In the genomic region with DNA sequence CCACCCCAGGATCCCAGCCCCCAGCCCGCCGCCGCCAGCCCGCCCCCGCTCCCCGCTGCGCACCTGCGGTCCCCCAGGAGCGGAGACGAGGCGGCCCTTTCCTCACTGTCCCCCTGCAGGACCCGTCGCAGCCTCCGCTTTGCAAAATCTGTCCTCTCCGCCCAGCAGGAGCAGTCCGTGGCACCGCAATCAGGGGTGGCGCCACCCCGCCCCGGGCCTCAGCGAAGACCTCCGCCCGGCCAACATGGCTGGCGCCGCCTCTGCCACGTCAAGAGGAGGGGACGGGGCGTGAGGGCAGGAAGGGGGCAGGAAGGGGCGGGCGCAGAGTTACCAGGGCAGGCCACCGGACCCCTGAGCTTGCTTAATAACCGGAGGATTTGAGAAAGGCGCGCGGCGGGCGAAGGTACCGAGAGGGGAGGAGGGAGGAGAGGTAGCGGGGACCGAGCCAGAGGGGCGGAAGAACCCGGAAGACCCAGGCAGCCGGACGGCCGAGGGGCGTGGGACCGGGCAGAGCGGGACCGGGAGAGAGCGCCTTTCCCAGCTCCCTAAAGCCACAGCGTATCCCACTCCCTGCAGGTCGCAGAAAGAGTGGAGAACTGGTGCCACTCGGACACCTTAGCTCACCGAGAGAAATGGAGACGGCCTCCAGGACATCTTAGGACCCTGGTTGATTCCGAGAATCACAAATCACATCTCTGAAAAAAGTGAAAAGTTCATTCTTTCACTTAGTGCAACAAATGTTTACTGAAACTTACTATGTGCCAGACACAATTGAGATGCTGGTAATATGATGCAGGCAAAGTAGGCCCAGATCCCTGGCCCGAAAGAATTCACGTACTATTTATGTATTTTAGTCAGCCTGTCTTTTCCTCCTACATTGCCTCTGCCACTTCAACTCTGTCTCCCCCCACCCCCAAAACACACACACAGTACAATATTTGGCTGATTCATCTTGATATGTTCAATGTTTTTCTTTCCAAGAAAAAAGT, we compare ENCODE assay signal across 1 cellular context.
A peak's percentile ranks its signal among the peaks of the same experiment; 100 is the strongest.
TF ChIP-seq lines count a peak whose summit lies in the region.

Gene SEC23A, minus strand, starts transcription at position 267 of the 989 bp plus-strand sequence. CDS start 7,117 bp downstream, outside the sequence.

TF ChIP-seq in HepG2, 621 proteins besides CTCF, POLR2A, EP300 and RAD21 (continued from another document and continues in another):
- TF ChIP-seq, protein P1, sequence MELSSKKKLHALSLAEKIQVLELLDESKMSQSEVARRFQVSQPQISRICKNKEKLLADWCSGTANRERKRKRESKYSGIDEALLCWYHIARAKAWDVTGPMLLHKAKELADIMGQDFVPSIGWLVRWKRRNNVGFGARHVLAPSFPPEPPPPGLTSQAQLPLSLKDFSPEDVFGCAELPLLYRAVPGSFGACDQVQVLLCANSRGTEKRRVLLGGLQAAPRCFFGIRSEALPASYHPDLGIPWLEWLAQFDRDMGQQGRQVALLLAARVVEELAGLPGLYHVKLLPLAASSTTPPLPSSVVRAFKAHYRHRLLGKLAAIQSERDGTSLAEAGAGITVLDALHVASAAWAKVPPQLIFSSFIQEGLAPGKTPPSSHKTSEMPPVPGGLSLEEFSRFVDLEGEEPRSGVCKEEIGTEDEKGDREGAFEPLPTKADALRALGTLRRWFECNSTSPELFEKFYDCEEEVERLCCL (CRISPR knock-in tag; IDR thresholded peaks at IDR 0.05; ENCODE audit: borderline replicate concordance) = peak; percentile 94
- TF ChIP-seq ZNF44 (CRISPR knock-in tag; IDR thresholded peaks at IDR 0.05) (peak; percentile 93), ZNF713 (CRISPR knock-in tag; IDR thresholded peaks at IDR 0.05) (peak; percentile 100), FOXO1 (CRISPR knock-in tag; IDR thresholded peaks at IDR 0.05) (peak; percentile 89), MAZ (IDR thresholded peaks at IDR 0.05; ENCODE audit: borderline replicate concordance, low read depth, low read length) (peak; percentile 95), MAZ (CRISPR knock-in tag; IDR thresholded peaks at IDR 0.05; ENCODE audit: low read depth) (peak; percentile 100), SPEN (CRISPR knock-in tag; IDR thresholded peaks at IDR 0.05; ENCODE audit: low read depth) (peak; percentile 97), NFIB (CRISPR knock-in tag; IDR thresholded peaks at IDR 0.05; ENCODE audit: borderline replicate concordance) (no peak), ETV6 (CRISPR knock-in tag; conservative IDR thresholded peaks at IDR 0.05) (peak; percentile 96), TMF1 (CRISPR knock-in tag; IDR thresholded peaks at IDR 0.05; ENCODE audit: low read depth) (peak; percentile 88), HOXA7 (CRISPR knock-in tag; IDR thresholded peaks at IDR 0.05) (no peak; the same call in 1 of the 2 replicates), PCBP1 (IDR thresholded peaks at IDR 0.05; ENCODE audit: borderline replicate concordance, low read depth, low read length) (peak; percentile 86), ZNF484 (CRISPR knock-in tag; IDR thresholded peaks at IDR 0.05; ENCODE audit: borderline replicate concordance, low read depth) (peak; percentile 86; the same call in 1 of the 2 replicates), REL (CRISPR knock-in tag; conservative IDR thresholded peaks at IDR 0.05) (peak; percentile 97), ZNF326 (CRISPR knock-in tag; IDR thresholded peaks at IDR 0.05; ENCODE audit: borderline replicate concordance) (peak; percentile 45; the same call in 1 of the 2 replicates), SMYD3 (CRISPR knock-in tag; IDR thresholded peaks at IDR 0.05) (peak; percentile 98), ATF2 (CRISPR knock-in tag; IDR thresholded peaks at IDR 0.05) (peak; percentile 93), HNRNPH1 (optimal IDR thresholded peaks at IDR 0.05; ENCODE audit: low read depth, low read length) (peak; percentile 93), NR2F6 (IDR thresholded peaks at IDR 0.05) (peak; percentile 43), NR2F6 (CRISPR knock-in tag; IDR thresholded peaks at IDR 0.05) (peak; percentile 94), BRD4 (CRISPR knock-in tag; IDR thresholded peaks at IDR 0.05) (peak; percentile 98), RFX3 (CRISPR knock-in tag; IDR thresholded peaks at IDR 0.05) (peak; percentile 11; the same call in 1 of the 2 replicates), ATF7-NPFF (CRISPR knock-in tag; IDR thresholded peaks at IDR 0.05; ENCODE audit: low read depth) (peak; percentile 100), FOXK2 (IDR thresholded peaks at IDR 0.05) (peak; percentile 13; the same call in 1 of the 2 replicates), SNAI1 (CRISPR knock-in tag; IDR thresholded peaks at IDR 0.05; ENCODE audit: borderline replicate concordance) (peak; percentile 99), ASH2L (IDR thresholded peaks at IDR 0.05; ENCODE audit: insufficient read length, low read depth, low read length) (peak; percentile 96), U2AF2 (IDR thresholded peaks at IDR 0.05; ENCODE audit: low read depth, low read length) (peak; percentile 27; the same call in 1 of the 2 replicates)
- TF ChIP-seq, protein P2, sequence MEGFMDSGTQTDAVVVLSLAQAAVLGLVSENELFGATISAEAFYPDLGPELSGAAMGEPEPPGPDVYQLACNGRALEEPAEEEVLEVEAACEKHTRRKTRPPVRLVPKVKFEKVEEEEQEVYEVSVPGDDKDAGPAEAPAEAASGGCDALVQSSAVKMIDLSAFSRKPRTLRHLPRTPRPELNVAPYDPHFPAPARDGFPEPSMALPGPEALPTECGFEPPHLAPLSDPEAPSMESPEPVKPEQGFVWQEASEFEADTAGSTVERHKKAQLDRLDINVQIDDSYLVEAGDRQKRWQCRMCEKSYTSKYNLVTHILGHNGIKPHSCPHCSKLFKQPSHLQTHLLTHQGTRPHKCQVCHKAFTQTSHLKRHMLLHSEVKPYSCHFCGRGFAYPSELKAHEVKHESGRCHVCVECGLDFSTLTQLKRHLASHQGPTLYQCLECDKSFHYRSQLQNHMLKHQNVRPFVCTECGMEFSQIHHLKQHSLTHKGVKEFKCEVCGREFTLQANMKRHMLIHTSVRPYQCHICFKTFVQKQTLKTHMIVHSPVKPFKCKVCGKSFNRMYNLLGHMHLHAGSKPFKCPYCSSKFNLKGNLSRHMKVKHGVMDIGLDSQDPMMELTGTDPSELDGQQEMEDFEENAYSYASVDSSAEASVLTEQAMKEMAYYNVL (CRISPR knock-in tag; IDR thresholded peaks at IDR 0.05; ENCODE audit: borderline replicate concordance) = peak; percentile 97
- TF ChIP-seq, protein P3, sequence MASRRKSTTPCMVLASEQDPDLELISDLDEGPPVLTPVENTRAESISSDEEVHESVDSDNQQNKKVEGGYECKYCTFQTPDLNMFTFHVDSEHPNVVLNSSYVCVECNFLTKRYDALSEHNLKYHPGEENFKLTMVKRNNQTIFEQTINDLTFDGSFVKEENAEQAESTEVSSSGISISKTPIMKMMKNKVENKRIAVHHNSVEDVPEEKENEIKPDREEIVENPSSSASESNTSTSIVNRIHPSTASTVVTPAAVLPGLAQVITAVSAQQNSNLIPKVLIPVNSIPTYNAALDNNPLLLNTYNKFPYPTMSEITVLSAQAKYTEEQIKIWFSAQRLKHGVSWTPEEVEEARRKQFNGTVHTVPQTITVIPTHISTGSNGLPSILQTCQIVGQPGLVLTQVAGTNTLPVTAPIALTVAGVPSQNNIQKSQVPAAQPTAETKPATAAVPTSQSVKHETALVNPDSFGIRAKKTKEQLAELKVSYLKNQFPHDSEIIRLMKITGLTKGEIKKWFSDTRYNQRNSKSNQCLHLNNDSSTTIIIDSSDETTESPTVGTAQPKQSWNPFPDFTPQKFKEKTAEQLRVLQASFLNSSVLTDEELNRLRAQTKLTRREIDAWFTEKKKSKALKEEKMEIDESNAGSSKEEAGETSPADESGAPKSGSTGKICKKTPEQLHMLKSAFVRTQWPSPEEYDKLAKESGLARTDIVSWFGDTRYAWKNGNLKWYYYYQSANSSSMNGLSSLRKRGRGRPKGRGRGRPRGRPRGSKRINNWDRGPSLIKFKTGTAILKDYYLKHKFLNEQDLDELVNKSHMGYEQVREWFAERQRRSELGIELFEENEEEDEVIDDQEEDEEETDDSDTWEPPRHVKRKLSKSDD (CRISPR knock-in tag; IDR thresholded peaks at IDR 0.05; ENCODE audit: low read depth) = peak; percentile 99
- TF ChIP-seq, protein P4, sequence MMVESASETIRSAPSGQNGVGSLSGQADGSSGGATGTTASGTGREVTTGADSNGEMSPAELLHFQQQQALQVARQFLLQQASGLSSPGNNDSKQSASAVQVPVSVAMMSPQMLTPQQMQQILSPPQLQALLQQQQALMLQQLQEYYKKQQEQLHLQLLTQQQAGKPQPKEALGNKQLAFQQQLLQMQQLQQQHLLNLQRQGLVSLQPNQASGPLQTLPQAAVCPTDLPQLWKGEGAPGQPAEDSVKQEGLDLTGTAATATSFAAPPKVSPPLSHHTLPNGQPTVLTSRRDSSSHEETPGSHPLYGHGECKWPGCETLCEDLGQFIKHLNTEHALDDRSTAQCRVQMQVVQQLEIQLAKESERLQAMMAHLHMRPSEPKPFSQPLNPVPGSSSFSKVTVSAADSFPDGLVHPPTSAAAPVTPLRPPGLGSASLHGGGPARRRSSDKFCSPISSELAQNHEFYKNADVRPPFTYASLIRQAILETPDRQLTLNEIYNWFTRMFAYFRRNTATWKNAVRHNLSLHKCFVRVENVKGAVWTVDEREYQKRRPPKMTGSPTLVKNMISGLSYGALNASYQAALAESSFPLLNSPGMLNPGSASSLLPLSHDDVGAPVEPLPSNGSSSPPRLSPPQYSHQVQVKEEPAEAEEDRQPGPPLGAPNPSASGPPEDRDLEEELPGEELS (CRISPR knock-in tag; IDR thresholded peaks at IDR 0.05) = peak; percentile 87
- TF ChIP-seq, protein P5, sequence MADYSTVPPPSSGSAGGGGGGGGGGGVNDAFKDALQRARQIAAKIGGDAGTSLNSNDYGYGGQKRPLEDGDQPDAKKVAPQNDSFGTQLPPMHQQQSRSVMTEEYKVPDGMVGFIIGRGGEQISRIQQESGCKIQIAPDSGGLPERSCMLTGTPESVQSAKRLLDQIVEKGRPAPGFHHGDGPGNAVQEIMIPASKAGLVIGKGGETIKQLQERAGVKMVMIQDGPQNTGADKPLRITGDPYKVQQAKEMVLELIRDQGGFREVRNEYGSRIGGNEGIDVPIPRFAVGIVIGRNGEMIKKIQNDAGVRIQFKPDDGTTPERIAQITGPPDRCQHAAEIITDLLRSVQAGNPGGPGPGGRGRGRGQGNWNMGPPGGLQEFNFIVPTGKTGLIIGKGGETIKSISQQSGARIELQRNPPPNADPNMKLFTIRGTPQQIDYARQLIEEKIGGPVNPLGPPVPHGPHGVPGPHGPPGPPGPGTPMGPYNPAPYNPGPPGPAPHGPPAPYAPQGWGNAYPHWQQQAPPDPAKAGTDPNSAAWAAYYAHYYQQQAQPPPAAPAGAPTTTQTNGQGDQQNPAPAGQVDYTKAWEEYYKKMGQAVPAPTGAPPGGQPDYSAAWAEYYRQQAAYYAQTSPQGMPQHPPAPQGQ (CRISPR knock-in tag; IDR thresholded peaks at IDR 0.05; ENCODE audit: borderline replicate concordance) = peak; percentile 80; the same call in 1 of the 2 replicates
- TF ChIP-seq, protein P6, sequence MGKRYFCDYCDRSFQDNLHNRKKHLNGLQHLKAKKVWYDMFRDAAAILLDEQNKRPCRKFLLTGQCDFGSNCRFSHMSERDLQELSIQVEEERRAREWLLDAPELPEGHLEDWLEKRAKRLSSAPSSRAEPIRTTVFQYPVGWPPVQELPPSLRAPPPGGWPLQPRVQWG (CRISPR knock-in tag; IDR thresholded peaks at IDR 0.05; ENCODE audit: borderline replicate concordance, low read depth) = no peak
- TF ChIP-seq, protein P7, sequence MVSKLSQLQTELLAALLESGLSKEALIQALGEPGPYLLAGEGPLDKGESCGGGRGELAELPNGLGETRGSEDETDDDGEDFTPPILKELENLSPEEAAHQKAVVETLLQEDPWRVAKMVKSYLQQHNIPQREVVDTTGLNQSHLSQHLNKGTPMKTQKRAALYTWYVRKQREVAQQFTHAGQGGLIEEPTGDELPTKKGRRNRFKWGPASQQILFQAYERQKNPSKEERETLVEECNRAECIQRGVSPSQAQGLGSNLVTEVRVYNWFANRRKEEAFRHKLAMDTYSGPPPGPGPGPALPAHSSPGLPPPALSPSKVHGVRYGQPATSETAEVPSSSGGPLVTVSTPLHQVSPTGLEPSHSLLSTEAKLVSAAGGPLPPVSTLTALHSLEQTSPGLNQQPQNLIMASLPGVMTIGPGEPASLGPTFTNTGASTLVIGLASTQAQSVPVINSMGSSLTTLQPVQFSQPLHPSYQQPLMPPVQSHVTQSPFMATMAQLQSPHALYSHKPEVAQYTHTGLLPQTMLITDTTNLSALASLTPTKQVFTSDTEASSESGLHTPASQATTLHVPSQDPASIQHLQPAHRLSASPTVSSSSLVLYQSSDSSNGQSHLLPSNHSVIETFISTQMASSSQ (IDR thresholded peaks at IDR 0.05; ENCODE audit: low read depth) = peak; percentile 70; the same call in 1 of the 2 replicates
- TF ChIP-seq, protein P7 (CRISPR knock-in tag; IDR thresholded peaks at IDR 0.05; ENCODE audit: borderline replicate concordance) = peak; percentile 92
- TF ChIP-seq, protein P8, sequence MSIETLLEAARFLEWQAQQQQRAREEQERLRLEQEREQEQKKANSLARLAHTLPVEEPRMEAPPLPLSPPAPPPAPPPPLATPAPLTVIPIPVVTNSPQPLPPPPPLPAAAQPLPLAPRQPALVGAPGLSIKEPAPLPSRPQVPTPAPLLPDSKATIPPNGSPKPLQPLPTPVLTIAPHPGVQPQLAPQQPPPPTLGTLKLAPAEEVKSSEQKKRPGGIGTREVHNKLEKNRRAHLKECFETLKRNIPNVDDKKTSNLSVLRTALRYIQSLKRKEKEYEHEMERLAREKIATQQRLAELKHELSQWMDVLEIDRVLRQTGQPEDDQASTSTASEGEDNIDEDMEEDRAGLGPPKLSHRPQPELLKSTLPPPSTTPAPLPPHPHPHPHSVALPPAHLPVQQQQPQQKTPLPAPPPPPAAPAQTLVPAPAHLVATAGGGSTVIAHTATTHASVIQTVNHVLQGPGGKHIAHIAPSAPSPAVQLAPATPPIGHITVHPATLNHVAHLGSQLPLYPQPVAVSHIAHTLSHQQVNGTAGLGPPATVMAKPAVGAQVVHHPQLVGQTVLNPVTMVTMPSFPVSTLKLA (IDR thresholded peaks at IDR 0.05) = peak; percentile 58
